In the genomic region with DNA sequence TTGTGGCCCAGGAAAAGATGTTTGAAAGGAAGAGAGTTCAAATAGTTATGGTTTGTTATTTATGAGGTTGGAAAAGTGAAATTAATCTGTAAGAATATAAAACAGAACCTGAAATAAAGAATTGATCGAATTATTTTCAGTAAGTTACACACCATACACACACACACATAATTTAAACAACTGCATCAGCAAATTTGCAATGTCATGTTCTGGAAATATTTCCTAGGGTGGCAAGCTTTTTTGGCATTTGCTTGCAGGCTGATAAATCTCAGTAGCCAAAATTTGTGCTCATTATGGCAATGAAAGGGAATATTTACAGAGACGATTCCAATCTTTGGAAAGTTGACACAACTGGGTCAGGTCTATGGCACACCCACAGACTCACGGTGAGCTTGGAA, we compare ENCODE assay signal across 14 cellular contexts. TPM values are rescaled to one million over a fixed set of nuclear protein-coding genes. Genes with fewer than 3 reads are reported as not detected.
A peak's percentile ranks its signal among the peaks of the same experiment; 100 is the strongest.
DNase-seq lines count a peak whose midpoint lies in the region; ATAC-seq, FAIRE-seq and TF ChIP-seq lines count a peak whose summit lies in the region.
"Had no signal": no experiment of that assay in that cellular context is flagged by ENCODE, and none has a peak within 500 bp of the region (broad histone marks: within the 10 kb centered on the region; RNA-seq: fewer than 3 reads in every experiment).

No MANE protein-coding gene starts in this region.

- H3K9me3 ChIP-seq in HepG2 (ENCODE audit: low read length) (no peaks in the 10 kb centered on the region), right lobe of liver (no peaks in the 10 kb centered on the region), Karpas-422 (ENCODE audit: low read length) (no peaks in the 10 kb centered on the region)
- H3K9me3 ChIP-seq: Caco-2 had no signal

- TF ChIP-seq EP300 in HepG2 (IDR thresholded peaks at IDR 0.05; ENCODE audit: low read depth in 2 of 2, low read length in 2 of 2) (no peak), HepG2 (CRISPR knock-in tag; IDR thresholded peaks at IDR 0.05; ENCODE audit: borderline replicate concordance) (no peak)

- H3K9me2 ChIP-seq in Karpas-422 (replicated peaks; ENCODE audit: insufficient read depth, low read length) = no peaks in the 10 kb centered on the region

- H3K4me1 ChIP-seq in HepG2 (ENCODE audit: insufficient read depth, low read length) = peaks cover 26% of the 10 kb centered on the region
- peaks cover 0 to 4% (median 2%) of the 10 kb centered on the region in 4 donors for H3K4me1 ChIP-seq in right lobe of liver
- H3K4me1 ChIP-seq in Karpas-422 (ENCODE audit: low read length) = peaks cover 58% of the 10 kb centered on the region
- H3K4me1 ChIP-seq in foreskin keratinocyte = peaks cover 4% of the 10 kb centered on the region

- H3K9me3 Mint-ChIP-seq in WTC11 = peaks cover 6% of the 10 kb centered on the region; the same call in 1 of the 2 replicates
- H3K9me3 Mint-ChIP-seq: CD4-positive, alpha-beta memory T cell had no signal

- DNase-seq in HepG2 (ENCODE audit: low spot score) = no peak
- no peak for DNase-seq in right lobe of liver
- no peak for DNase-seq in Karpas-422
- no peak for DNase-seq in WTC11 (ENCODE audit: low spot score)
- no peak for DNase-seq in activated CD4-positive, alpha-beta T cell treated with anti-CD3 and anti-CD28 coated beads, Interleukin-2, amount 50 U/mL, for 1 hour
- DNase-seq in foreskin keratinocyte = no peak
- DNase-seq in T1000 (lab: John Stamatoyannopoulos, UW) = no peak
- DNase-seq: NCI-H1092, NCI-H2029, Right ventricle myocardium superior had no signal

- no peak overlapping the region for H3K9ac ChIP-seq in HepG2 (ENCODE audit: insufficient read depth, low read depth, low read length)
- H3K9ac ChIP-seq in Karpas-422 (ENCODE audit: low read length) = no peak overlapping the region
- H3K9ac ChIP-seq: BLaER1 treated with 17β-estradiol and CSF1 and Interleukin-3, amounts not matched to agents 10 nM and 100 nM had no signal

- FAIRE-seq in HepG2 (lab: Jason Lieb, UNC) = no peak
- FAIRE-seq: GM12891 had no signal

- no peak overlapping the region for H3K4me3 Mint-ChIP-seq in WTC11

- no peaks in the 10 kb centered on the region for H3K27me3 Mint-ChIP-seq in WTC11 (ENCODE audit: low read depth)
- H3K27me3 Mint-ChIP-seq: CD4-positive, alpha-beta memory T cell had no signal

- CTCF ChIA-PET in HepG2 (lab: Yijun Ruan, JAX; ENCODE audit: low intra/inter-chr PET ratio, low total read pairs) (interaction anchor here (0.8 to 2.1 kb wide), 5 partner anchors 146 to 549 kb away, joined by 4 to 13 read pairs (median 9); no protein-coding TSS in a partner anchor), WTC11 (lab: Charles Lee) (interaction anchor here (0.6 to 3.4 kb wide), 27 partner anchors 9 to 579 kb away, joined by 3 to 94 read pairs (median 4); a partner anchor contains a TSS)

- 0 out of 5 replicates have a peak, but pooled peaks cover 0 to 8% of the 10 kb centered on the region in 2 experiments for H3K27me3 ChIP-seq in HepG2 (ENCODE audit: control insufficient read depth in 1 of 2, insufficient read depth in 2 of 2, low read length in 2 of 2)
- no peaks in the 10 kb centered on the region for H3K27me3 ChIP-seq in right lobe of liver
- no peaks in the 10 kb centered on the region for H3K27me3 ChIP-seq in Karpas-422 (ENCODE audit: low read length)
- H3K27me3 ChIP-seq in foreskin keratinocyte = no peaks in the 10 kb centered on the region
- H3K27me3 ChIP-seq: BLaER1 treated with 17β-estradiol and CSF1 and Interleukin-3, amounts not matched to agents 10 nM and 100 nM had no signal

- H3K4me3 ChIP-seq in HepG2 (replicated peaks in 1 of 3; ENCODE audit: insufficient read depth in 1 of 3, low read depth in 2 of 3, low read length in 3 of 3) (no peak overlapping the region), right lobe of liver (no peak overlapping the region), Karpas-422 (ENCODE audit: low read length) (no peak overlapping the region)
- H3K4me3 ChIP-seq: BLaER1 treated with 17β-estradiol and CSF1 and Interleukin-3, amounts not matched to agents 10 nM and 100 nM had no signal

- peak overlapping the region; percentile 16; the same call in 1 of the 2 replicates for H3K27ac Mint-ChIP-seq in WTC11

- TF ChIP-seq CTCF in HepG2 (CRISPR knock-in tag; IDR thresholded peaks at IDR 0.05) (no peak), right lobe of liver (IDR thresholded peaks at IDR 0.05) (no peak), WTC11 (IDR thresholded peaks at IDR 0.05) (no peak), foreskin keratinocyte (conservative IDR thresholded peaks at IDR 0.05) (no peak)

- no peaks in the 10 kb centered on the region for H3K36me3 ChIP-seq in HepG2 (replicated peaks in 1 of 2; ENCODE audit: control insufficient read depth in 1 of 2, insufficient read depth in 2 of 2, low read length in 2 of 2)
- no peaks in the 10 kb centered on the region for H3K36me3 ChIP-seq in right lobe of liver
- H3K36me3 ChIP-seq in Karpas-422 (ENCODE audit: insufficient read depth, low read length) = no peaks in the 10 kb centered on the region; the same call in 1 of the 2 replicates
- H3K36me3 ChIP-seq: BLaER1 treated with 17β-estradiol and CSF1 and Interleukin-3, amounts not matched to agents 10 nM and 100 nM had no signal

- BruUV-seq in HepG2 (replicated peaks; lab: Mats Ljungman, UMichigan) = no TSS peak

- in situ Hi-C loops in HepG2 (cut with HindIII; ENCODE audit: extremely low pct_ligation_motif_present, low pct_unique_long_range_greater_than_20kb) = loop anchor here (10.0 to 25.0 kb wide), 6 partner anchors 230 to 1547 kb away; a partner anchor contains a TSS

- no peaks in the 10 kb centered on the region for H3K36me3 Mint-ChIP-seq in WTC11
- H3K36me3 Mint-ChIP-seq: CD4-positive, alpha-beta memory T cell had no signal

- TF ChIP-seq POLR2A in HepG2 (IDR thresholded peaks at IDR 0.05; ENCODE audit: insufficient read depth in 1 of 2, low read depth in 2 of 2, low read length in 2 of 2) = no peak
- TF ChIP-seq POLR2A in right lobe of liver (IDR thresholded peaks at IDR 0.05) = no peak

- H3K4me1 Mint-ChIP-seq in WTC11 = peaks cover 53% of the 10 kb centered on the region

- ATAC-seq in HepG2 = no peak
- no peak for ATAC-seq in right lobe of liver
- ATAC-seq in WTC11 = no peak
- ATAC-seq in foreskin keratinocyte = no peak

- POLR2A ChIA-PET in HepG2 (lab: Yijun Ruan, JAX) (interaction anchor here (1.5 kb wide), 1 partner anchor 10 kb away, joined by 3 read pairs; no protein-coding TSS in a partner anchor), WTC11 (lab: Charles Lee) (interaction anchor here (0.8 kb wide), 1 partner anchor 146 kb away, joined by 3 read pairs; no protein-coding TSS in a partner anchor)

- 2% methylated on average over 3 of the region's 3 CpGs for WGBS in HepG2 (ENCODE audit: low lambda C conversion rate)
- 33% methylated on average over 3 of the region's 3 CpGs for WGBS in right lobe of liver (ENCODE audit: insufficient coverage, low coverage, low lambda C conversion rate, missing lambda C conversion rate)

- H3K79me2 ChIP-seq in HepG2 (ENCODE audit: insufficient read depth, low read length) = no peaks in the 10 kb centered on the region
- no peaks in the 10 kb centered on the region for H3K79me2 ChIP-seq in Karpas-422 (ENCODE audit: low read length)

- H2AFZ ChIP-seq in HepG2 (ENCODE audit: low read length) (no peak overlapping the region), Karpas-422 (ENCODE audit: low read length) (no peak overlapping the region)

- H4K20me1 ChIP-seq in HepG2 (ENCODE audit: insufficient read depth, low read length) = no peaks in the 10 kb centered on the region
- no peaks in the 10 kb centered on the region for H4K20me1 ChIP-seq in Karpas-422 (ENCODE audit: insufficient read depth, low read depth, low read length)

- H3K27ac ChIP-seq in HepG2 (ENCODE audit: extremely low read length, insufficient read depth, low read length) = no peak overlapping the region
- no peak overlapping the region for H3K27ac ChIP-seq in right lobe of liver
- H3K27ac ChIP-seq in Karpas-422 (ENCODE audit: low read length) = 0 out of 2 replicates have a peak overlapping the region, but pooled peaks have one; percentile 59
- H3K27ac ChIP-seq in foreskin keratinocyte = no peak overlapping the region
- H3K27ac ChIP-seq: BLaER1 treated with 17β-estradiol and CSF1 and Interleukin-3, amounts not matched to agents 10 nM and 100 nM had no signal

- TF ChIP-seq RAD21 in HepG2 (CRISPR knock-in tag; IDR thresholded peaks at IDR 0.05) = no peak

- H3K4me2 ChIP-seq in HepG2 (ENCODE audit: low read depth, low read length) (no peak overlapping the region), Karpas-422 (ENCODE audit: low read depth, low read length, poor library complexity, severe bottlenecking) (no peak overlapping the region)
- H3K4me2 ChIP-seq: BLaER1 treated with 17β-estradiol and CSF1 and Interleukin-3, amounts not matched to agents 10 nM and 100 nM had no signal

- intact Hi-C loops in HepG2 (cut with micrococcal nuclease; ENCODE audit: unreplicated experiment) = loop anchor here (1.0 to 5.0 kb wide), 6 partner anchors 146 to 772 kb away; no protein-coding TSS in a partner anchor
- intact Hi-C loops in right lobe of liver (cut with DNase I) = no loop called here

RNA-seq across cellular contexts. Expression of a gene that starts 9.5 kb away (rescaled TPM):
- total RNA-seq in HepG2 (2016; rRNA removed; fragmentation: Illumina TruSeq; extraction: Trizol) (16.8 and 17.6 TPM in 2 replicates), right lobe of liver (100 to 1,000 TPM in 4 of 6 experiments, 10 to 100 TPM in 2; 76.6 to 373 (median 126) TPM), WTC11 (2021) (63.4 to 82.3 TPM (median 81.8 TPM) in 3 replicates), foreskin keratinocyte (9.8 and 13.8 TPM in 2 replicates)
- 3.3 and 5.6 TPM in 2 replicates for total RNA-seq in HepG2 (2016; cell fraction: cytosol; rRNA removed; fragmentation: Illumina TruSeq; extraction: Trizol; ENCODE audit: low read depth)
- total RNA-seq in HepG2 (2016; cell fraction: insoluble cytoplasmic fraction; rRNA removed; fragmentation: Illumina TruSeq; extraction: Trizol) = 12.5 and 18.6 TPM in 2 replicates
- 8.2 and 9.8 TPM in 2 replicates for total RNA-seq in HepG2 (2016; cell fraction: membrane; rRNA removed; fragmentation: Illumina TruSeq; extraction: Trizol)
- total RNA-seq in HepG2 (2016; cell fraction: nucleus; rRNA removed; fragmentation: Illumina TruSeq; extraction: Trizol) = 10.2 and 12.3 TPM in 2 replicates
- polyA plus RNA-seq in HepG2 (2011; rRNA removed) (57.2 and 66.8 TPM in 2 replicates), foreskin keratinocyte (7.9 and 11.0 TPM in 2 replicates)
- polyA plus RNA-seq in HepG2 (2011; cell fraction: cytosol; rRNA removed) = 22.6 and 34.2 TPM in 2 replicates
- polyA plus RNA-seq in HepG2 (2011; cell fraction: nucleus; rRNA removed) = 38.3 and 44.4 TPM in 2 replicates
- 27.9 and 37.4 TPM in 2 replicates for polyA plus RNA-seq in HepG2 (2012)
- polyA plus RNA-seq in HepG2 (2016; cell fraction: cytosol; fragmentation: Illumina TruSeq; extraction: Trizol; ENCODE audit: low read depth) = 4.1 and 4.2 TPM in 2 replicates
- polyA plus RNA-seq in HepG2 (2016; cell fraction: insoluble cytoplasmic fraction; fragmentation: Illumina TruSeq; extraction: Trizol; ENCODE audit: low read depth) = 26.3 and 33.5 TPM in 2 replicates
- polyA plus RNA-seq in HepG2 (2016; cell fraction: membrane; fragmentation: Illumina TruSeq; extraction: Trizol; ENCODE audit: low read depth) = 7.9 and 8.1 TPM in 2 replicates
- polyA plus RNA-seq in HepG2 (2016; cell fraction: nucleus; fragmentation: Illumina TruSeq; extraction: Trizol; ENCODE audit: insufficient read depth, low read depth) = 29.6 and 30.7 TPM in 2 replicates
- polyA minus RNA-seq in HepG2 (2011; rRNA and poly(A)+ RNA removed; ENCODE audit: low replicate concordance) = 17.4 and 116 TPM in 2 replicates
- polyA minus RNA-seq in HepG2 (2011; cell fraction: cytosol; rRNA and poly(A)+ RNA removed) = 48.9 and 60.6 TPM in 2 replicates
- 23.0 and 29.2 TPM in 2 replicates for polyA minus RNA-seq in HepG2 (2011; cell fraction: nucleus; rRNA and poly(A)+ RNA removed)
- total RNA-seq in Karpas-422 (2014; rRNA removed; shearing (Covaris generic); ENCODE audit: low replicate concordance) = 67.7 and 77.2 TPM in 2 replicates
